ENCODE assay signal across 8 cellular contexts in genomic region chr11:834371-835316, GRCh38. TPM values are rescaled to one million over a fixed set of nuclear protein-coding genes. Genes with fewer than 3 reads are reported as not detected.
DNase-seq lines count a peak whose midpoint lies in the region; TF ChIP-seq lines count a peak whose summit lies in the region.

No MANE protein-coding gene starts in this region.

- H4K20me1 ChIP-seq in hepatocyte (ENCODE audit: insufficient read depth, poor library complexity, severe bottlenecking), result peaks cover 21% of the 10 kb centered on the region

- peaks cover 31% of the 10 kb centered on the region for H3K79me2 ChIP-seq in hepatocyte

- H3K36me3 ChIP-seq in hepatocyte (replicated peaks; ENCODE audit: insufficient read depth, low read depth) (no peaks in the 10 kb centered on the region), spleen (peaks cover 0 to 39% (median 32%) of the 10 kb centered on the region in 6 donors)

- no peak for DNase-seq in activated naive CD4-positive, alpha-beta T cell treated with anti-CD3 and anti-CD28 coated beads for 36 hours
- DNase-seq in activated naive CD4-positive, alpha-beta T cell treated with anti-CD3 and anti-CD28 coated beads, Interleukin-2, amount 50 U/mL, for 16 hours, result no peak
- DNase-seq in hepatocyte (ENCODE audit: low spot score) (peak; percentile 71), spleen (peak; percentile 78), NCI-H146 (lab: John Stamatoyannopoulos, UW) (no peak), posterior vena cava (ENCODE audit: low spot score) (no peak), T-helper 9 cell (no peak)

- peak overlapping the region; percentile 8 for H3K27ac ChIP-seq in angular gyrus (ENCODE audit: low read depth, low read length)
- peak overlapping the region; percentile 87 for H3K27ac ChIP-seq in hepatocyte
- H3K27ac ChIP-seq in spleen, result peak overlapping the region in 6 of 8 donors; percentile 38 to 87 (median 80)

- no peaks in the 10 kb centered on the region for H3K9me3 Mint-ChIP-seq in activated naive CD4-positive, alpha-beta T cell treated with anti-CD3 and anti-CD28 coated beads for 36 hours

- CTCF ChIA-PET in activated naive CD4-positive, alpha-beta T cell treated with anti-CD3 and anti-CD28 coated beads for 36 hours (lab: Charles Lee), result interaction anchor here (1.4 to 1.5 kb wide), 2 partner anchors 14 to 15 kb away, joined by 3 to 5 read pairs; no protein-coding TSS in a partner anchor

- H3K4me3 ChIP-seq in hepatocyte (no peak overlapping the region), spleen (peak overlapping the region in 4 of 8 donors; percentile 10 to 83 (median 63))

- no peaks in the 10 kb centered on the region for H3K27me3 ChIP-seq in hepatocyte
- H3K27me3 ChIP-seq in spleen (replicated peaks in 1 of 7), result peaks cover 0 to 58% (median 14%) of the 10 kb centered on the region in 7 donors

- peak overlapping the region; percentile 98 for H3K4me2 ChIP-seq in hepatocyte

- no peak overlapping the region for H2AFZ ChIP-seq in hepatocyte

- H3K4me1 ChIP-seq in hepatocyte (ENCODE audit: insufficient read depth) (peaks cover 40% of the 10 kb centered on the region), spleen (peaks cover 30 to 96% (median 65%) of the 10 kb centered on the region in 6 donors)

- peaks cover 23% of the 10 kb centered on the region for H3K4me1 Mint-ChIP-seq in activated naive CD4-positive, alpha-beta T cell treated with anti-CD3 and anti-CD28 coated beads for 36 hours (ENCODE audit: low read depth)

- H3K27me3 Mint-ChIP-seq in activated naive CD4-positive, alpha-beta T cell treated with anti-CD3 and anti-CD28 coated beads for 36 hours (ENCODE audit: low read depth), result peaks cover 20% of the 10 kb centered on the region

- TF ChIP-seq CTCF in hepatocyte (IDR thresholded peaks at IDR 0.05; ENCODE audit: poor library complexity), result no peak
- TF ChIP-seq CTCF in spleen (IDR thresholded peaks at IDR 0.05 in 8 of 11, conservative IDR thresholded peaks at IDR 0.05 in 3 of 11), result no peak

- no peak overlapping the region for H3K27ac Mint-ChIP-seq in activated naive CD4-positive, alpha-beta T cell treated with anti-CD3 and anti-CD28 coated beads for 36 hours

- H3K36me3 Mint-ChIP-seq in activated naive CD4-positive, alpha-beta T cell treated with anti-CD3 and anti-CD28 coated beads for 36 hours (ENCODE audit: low read depth), result peaks cover 2% of the 10 kb centered on the region

- no peak for TF ChIP-seq POLR2A in spleen (IDR thresholded peaks at IDR 0.05)

- H3K9me3 ChIP-seq in hepatocyte (ENCODE audit: low read depth) (no peaks in the 10 kb centered on the region), spleen (no peaks in the 10 kb centered on the region)

- H3K4me3 Mint-ChIP-seq in activated naive CD4-positive, alpha-beta T cell treated with anti-CD3 and anti-CD28 coated beads for 36 hours, result peak overlapping the region; percentile 55

- intact Hi-C loops in activated naive CD4-positive, alpha-beta T cell treated with anti-CD3 and anti-CD28 coated beads for 36 hours (cut with micrococcal nuclease), result no loop called here
- intact Hi-C loops in spleen (cut with DNase I; ENCODE audit: low total_unique reads) (no loop called here), posterior vena cava (cut with DNase I) (no loop called here)

- no peaks in the 10 kb centered on the region for H3K9me2 ChIP-seq in hepatocyte (replicated peaks; ENCODE audit: insufficient read depth)

- 65% methylated on average over 29 of the region's 31 CpGs for WGBS in hepatocyte (ENCODE audit: low lambda C conversion rate, missing lambda C conversion rate)
- 25 to 47% (median 42%) methylated on average over 17 to 31 of the region's 31 CpGs for WGBS in spleen, 5 donors

RNA-seq across cellular contexts. Expression of gene CD151, which starts 1.9 kb away (rescaled TPM):
- 10 to 100 TPM; 16.3 to 18.1 TPM for total RNA-seq in activated naive CD4-positive, alpha-beta T cell treated with anti-CD3 and anti-CD28 coated beads for 36 hours
- total RNA-seq in hepatocyte, result 248 and 260 TPM in 2 replicates
- 356 and 392 TPM in 2 replicates for polyA plus RNA-seq in hepatocyte
- total RNA-seq in spleen, result 100 to 1,000 TPM in 3 of 7 donors, 10 to 100 TPM in 4; 69.7 to 142 (median 80.1) TPM
- polyA plus RNA-seq in spleen, result 100 to 1,000 TPM in 1 of 3 donors, 10 to 100 TPM in 2; 38.0 to 111 (median 82.8) TPM
- total RNA-seq in posterior vena cava, result 100 to 1,000 TPM; 473 to 490 TPM

RNA-seq across cellular contexts. Expression of gene CRACR2B, which starts 6.9 kb away (rescaled TPM):
- under 1 TPM; 0.32 to 0.41 TPM for total RNA-seq in activated naive CD4-positive, alpha-beta T cell treated with anti-CD3 and anti-CD28 coated beads for 36 hours
- total RNA-seq in hepatocyte (9.7 and 10.2 TPM in 2 replicates), spleen (10 to 100 TPM; 10.2 to 28.0 (median 15.3) TPM), posterior vena cava (1 to 10 TPM; 3.5 to 4.3 TPM)
- polyA plus RNA-seq in hepatocyte (33.2 and 39.7 TPM in 2 replicates), spleen (10 to 100 TPM in 2 of 3 donors, 1 to 10 TPM in 1; 6.1 to 34.1 (median 12.6) TPM)

RNA-seq across cellular contexts. Expression of gene POLR2L, which starts 7.7 kb away (rescaled TPM):
- total RNA-seq in activated naive CD4-positive, alpha-beta T cell treated with anti-CD3 and anti-CD28 coated beads for 36 hours, result 10 to 100 TPM; 68.1 to 68.2 TPM
- 38.0 and 50.2 TPM in 2 replicates for total RNA-seq in hepatocyte
- polyA plus RNA-seq in hepatocyte, result 372 and 402 TPM in 2 replicates
- 10 to 100 TPM; 24.6 to 95.3 (median 62.5) TPM for total RNA-seq in spleen
- polyA plus RNA-seq in spleen, result 100 to 1,000 TPM in 1 of 3 donors, 10 to 100 TPM in 2; 55.2 to 131 (median 94.0) TPM
- 10 to 100 TPM; 63.9 to 91.4 TPM for total RNA-seq in posterior vena cava

RNA-seq across cellular contexts. Expression of gene TSPAN4, which starts 8.0 kb away (rescaled TPM):
- total RNA-seq in activated naive CD4-positive, alpha-beta T cell treated with anti-CD3 and anti-CD28 coated beads for 36 hours, result 1 to 10 TPM; 5.0 to 6.3 TPM
- total RNA-seq in hepatocyte (62.5 and 82.8 TPM in 2 replicates), spleen (100 to 1,000 TPM in 5 of 7 donors, 10 to 100 TPM in 2; 91.3 to 140 (median 122) TPM), posterior vena cava (10 to 100 TPM; 75.7 to 97.3 TPM)
- polyA plus RNA-seq in hepatocyte (148 and 177 TPM in 2 replicates), spleen (10 to 100 TPM; 32.1 to 67.4 (median 52.1) TPM)

RNA-seq across cellular contexts. Expression of gene PNPLA2, which starts 15.9 kb away (rescaled TPM):
- total RNA-seq in activated naive CD4-positive, alpha-beta T cell treated with anti-CD3 and anti-CD28 coated beads for 36 hours, result 10 to 100 TPM; 15.5 to 22.6 TPM
- total RNA-seq in hepatocyte, result 12.2 and 12.9 TPM in 2 replicates
- 50.0 and 57.3 TPM in 2 replicates for polyA plus RNA-seq in hepatocyte
- 100 to 1,000 TPM in 5 of 7 donors, 10 to 100 TPM in 2; 65.8 to 131 (median 113) TPM for total RNA-seq in spleen
- polyA plus RNA-seq in spleen, result 100 to 1,000 TPM in 1 of 3 donors, 10 to 100 TPM in 2; 46.3 to 103 (median 75.0) TPM
- total RNA-seq in posterior vena cava, result 10 to 100 TPM; 80.7 to 85.5 TPM

Comparison
In these comparisons a context has a peak if more than half of its experiments do, and no peak if none do; other contexts are left out.
1. DNase-seq: peak in hepatocyte (single experiment) and spleen (single experiment); none in activated naive CD4-positive, alpha-beta T cell treated with anti-CD3 and anti-CD28 coated beads for 36 hours (single experiment), activated naive CD4-positive, alpha-beta T cell treated with anti-CD3 and anti-CD28 coated beads, Interleukin-2, amount 50 U/mL, for 16 hours (single experiment), NCI-H146 (single experiment), posterior vena cava (single experiment) and T-helper 9 cell (single experiment).
2. H3K27ac ChIP-seq: peak in every context shown above with its lines; median percentile 87 in hepatocyte; 80 in spleen; 8 in angular gyrus.